In the genomic region with DNA sequence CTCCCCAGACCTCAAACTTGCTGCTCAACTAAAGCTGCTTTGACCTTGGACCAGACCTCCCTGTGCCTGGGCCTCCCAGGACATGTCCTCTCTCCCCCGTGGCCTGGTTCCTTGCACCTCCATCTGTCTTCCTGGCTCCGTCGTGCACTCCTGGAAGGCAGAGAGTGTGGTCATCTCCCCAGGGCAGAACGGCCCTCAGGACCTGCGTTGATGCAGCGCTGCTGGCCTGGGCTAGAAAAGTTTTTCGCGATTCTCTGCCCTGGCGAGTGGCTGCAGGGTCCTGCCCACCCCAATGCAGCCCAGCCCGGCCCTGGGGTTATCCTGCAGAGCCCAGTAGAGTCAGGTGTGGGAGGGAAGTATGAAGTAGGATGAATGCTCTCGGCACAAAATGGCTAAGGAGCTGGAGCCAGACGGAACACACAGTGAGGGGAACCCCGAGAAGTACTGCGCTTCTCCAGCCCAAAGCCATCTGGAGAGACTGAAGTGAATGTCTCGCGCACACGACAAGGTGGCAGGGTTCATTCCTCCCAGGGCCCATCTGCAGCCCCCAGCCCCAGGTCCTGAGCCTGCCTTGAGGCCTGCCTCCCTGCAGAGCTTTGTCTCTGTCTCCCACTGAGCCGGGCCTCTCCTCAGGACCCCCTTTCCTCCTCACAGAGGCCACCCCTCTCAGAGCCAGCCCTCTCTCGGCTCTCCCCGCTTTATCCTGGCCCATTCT, we compare ENCODE assay signal across 14 cellular contexts. TPM values are rescaled to one million over a fixed set of nuclear protein-coding genes. Genes with fewer than 3 reads are reported as not detected.
A peak's percentile ranks its signal among the peaks of the same experiment; 100 is the strongest.
DNase-seq lines count a peak whose midpoint lies in the region; ATAC-seq, FAIRE-seq and TF ChIP-seq lines count a peak whose summit lies in the region.
"Had no signal": no experiment of that assay in that cellular context is flagged by ENCODE, and none has a peak within 500 bp of the region (broad histone marks: within the 10 kb centered on the region; RNA-seq: fewer than 3 reads in every experiment).

No MANE protein-coding gene starts in this region.

- H3K9ac ChIP-seq in HepG2 (ENCODE audit: insufficient read depth, low read depth, low read length) (no peak overlapping the region), skeletal muscle tissue (ENCODE audit: low read depth in 1 of 3, low read length in 3 of 3) (peak overlapping the region; percentile 8 to 69 (median 55)), mesendoderm (ENCODE audit: low read length) (no peak overlapping the region)

- DNase-seq in cardiac septum (ENCODE audit: low spot score) (peak; percentile 62), Right ventricle myocardium superior (no peak), HepG2 (ENCODE audit: low spot score) (no peak), amniotic stem cell (lab: John Stamatoyannopoulos, UW) (no peak), brain microvascular endothelial cell (no peak), mesendoderm (no peak)
- DNase-seq: activated CD4-positive, alpha-beta T cell treated with anti-CD3 and anti-CD28 coated beads, Interleukin-2, amount 50 U/mL, for 1 hour; activated T-cell treated with anti-CD3 and anti-CD28 coated beads, Interleukin-2, amount 50 U/mL, for 4 hours; CD8-positive, alpha-beta T cell; NK-92 treated with Interleukin-12 subunit alpha and Interleukin-12 subunit beta, amount 100 ng/mL, for 24 hours; stimulated activated CD4-positive, alpha-beta T cell treated with anti-CD3 and anti-CD28 coated beads, Interleukin-15, amount 100 ng/mL, for 24 hours had no signal

- no peak for TF ChIP-seq POLR2A in HepG2 (IDR thresholded peaks at IDR 0.05; ENCODE audit: insufficient read depth in 1 of 2, low read depth in 2 of 2, low read length in 2 of 2)

- H3K9me3 ChIP-seq in HepG2 (ENCODE audit: low read length) (no peaks in the 10 kb centered on the region), skeletal muscle tissue (ENCODE audit: control insufficient read depth in 3 of 3, low read length in 3 of 3) (no peaks in the 10 kb centered on the region)

- H3K4me3 ChIP-seq in HepG2 (replicated peaks in 1 of 3; ENCODE audit: insufficient read depth in 1 of 3, low read depth in 2 of 3, low read length in 3 of 3) (no peak overlapping the region), skeletal muscle tissue (ENCODE audit: low read length in 3 of 3) (no peak overlapping the region), brain microvascular endothelial cell (ENCODE audit: low read depth, low read length) (no peak overlapping the region), mesendoderm (ENCODE audit: low read length) (no peak overlapping the region)

- H4K8ac ChIP-seq in mesendoderm (ENCODE audit: low read depth, low read length) = no peak overlapping the region

- H2BK120ac ChIP-seq in mesendoderm (ENCODE audit: low read depth, low read length) = no peak overlapping the region

- no peak overlapping the region for H2BK15ac ChIP-seq in mesendoderm (replicated peaks; ENCODE audit: low read depth)

- H2AFZ ChIP-seq in HepG2 (ENCODE audit: low read length) = no peak overlapping the region

- FAIRE-seq in HepG2 (lab: Jason Lieb, UNC) = peak; percentile 50
- FAIRE-seq: GM18507 had no signal

- WGBS in HepG2 (ENCODE audit: low lambda C conversion rate) = 71% methylated on average over 20 of the region's 20 CpGs
- no CpG with 5 or more reads among the region's 20 CpGs for WGBS in mesendoderm (ENCODE audit: extremely low coverage, insufficient coverage, low lambda C conversion rate)

- H3K4me2 ChIP-seq in HepG2 (ENCODE audit: low read depth, low read length) (peak overlapping the region; percentile 23; the same call in 1 of the 2 replicates), mesendoderm (ENCODE audit: low read length) (no peak overlapping the region)

- POLR2A ChIA-PET in HepG2 (lab: Yijun Ruan, JAX) = interaction anchor here (1.5 to 2.0 kb wide), 2 partner anchors 11 to 23 kb away, joined by 3 to 9 read pairs; no protein-coding TSS in a partner anchor

- in situ Hi-C loops in HepG2 (cut with HindIII; ENCODE audit: extremely low pct_ligation_motif_present, low pct_unique_long_range_greater_than_20kb) (no loop called here), brain microvascular endothelial cell (cut with HindIII; ENCODE audit: low pct_ligation_motif_present, low sequenced_read_pairs) (no loop called here)

- TF ChIP-seq EP300 in HepG2 (IDR thresholded peaks at IDR 0.05; ENCODE audit: low read depth in 2 of 2, low read length in 2 of 2) (no peak), HepG2 (CRISPR knock-in tag; IDR thresholded peaks at IDR 0.05; ENCODE audit: borderline replicate concordance) (no peak)

- H3K4me1 ChIP-seq in HepG2 (ENCODE audit: insufficient read depth, low read length) (peaks cover 69% of the 10 kb centered on the region), skeletal muscle tissue (ENCODE audit: control insufficient read depth in 3 of 3, insufficient read depth in 3 of 3, low read length in 3 of 3) (peaks cover 63 to 71% (median 67%) of the 10 kb centered on the region in 3 donors), mesendoderm (ENCODE audit: control insufficient read depth, low read depth, low read length) (no peaks in the 10 kb centered on the region)

- no peak for TF ChIP-seq RAD21 in HepG2 (CRISPR knock-in tag; IDR thresholded peaks at IDR 0.05)

- no peak overlapping the region for H2AK5ac ChIP-seq in mesendoderm (ENCODE audit: low read length)

- no peak overlapping the region for H3K4ac ChIP-seq in mesendoderm (ENCODE audit: low read depth, low read length)

- H3K36me3 ChIP-seq in HepG2 (replicated peaks in 1 of 2; ENCODE audit: control insufficient read depth in 1 of 2, insufficient read depth in 2 of 2, low read length in 2 of 2) (no peaks in the 10 kb centered on the region), skeletal muscle tissue (ENCODE audit: control insufficient read depth in 3 of 3, insufficient read depth in 3 of 3, low read length in 3 of 3) (peaks cover 0 to 4% (median under 1%) of the 10 kb centered on the region in 3 donors), brain microvascular endothelial cell (replicated peaks) (no peaks in the 10 kb centered on the region), mesendoderm (ENCODE audit: control insufficient read depth, insufficient read depth, low read length) (no peaks in the 10 kb centered on the region)

- intact Hi-C loops in cardiac septum (cut with DNase I) (no loop called here), Right ventricle myocardium superior (cut with DNase I) (loop anchor here (5.0 kb wide), 1 partner anchor 43 kb away; the partner anchor contains the start of gene ATOH8), HepG2 (cut with micrococcal nuclease; ENCODE audit: unreplicated experiment) (no loop called here)

- H4K5ac ChIP-seq in mesendoderm (ENCODE audit: low read length) = no peak overlapping the region

- no TSS peak for BruUV-seq in HepG2 (replicated peaks; lab: Mats Ljungman, UMichigan)

- no peaks in the 10 kb centered on the region for H3K79me2 ChIP-seq in HepG2 (ENCODE audit: insufficient read depth, low read length)
- H3K79me2 ChIP-seq in mesendoderm (ENCODE audit: control insufficient read depth, insufficient read depth, low read length) = no peaks in the 10 kb centered on the region

- no peak overlapping the region for H3K23ac ChIP-seq in mesendoderm (ENCODE audit: low read length)

- CTCF ChIA-PET in HepG2 (lab: Yijun Ruan, JAX; ENCODE audit: low intra/inter-chr PET ratio, low total read pairs) = interaction anchor here (0.8 kb wide), 1 partner anchor 46 kb away, joined by 3 read pairs; no protein-coding TSS in a partner anchor

- ATAC-seq in Right ventricle myocardium superior (ENCODE audit: poor library complexity) (no peak), HepG2 (peak; percentile 29), GM18502 (IDR thresholded peaks at IDR 0.05; ENCODE audit: poor library complexity, unreplicated experiment) (no peak)
- ATAC-seq: activated T-cell treated with anti-CD3 and anti-CD28 coated beads, Interleukin-2, amount 50 U/mL, for 4 hours; CD8-positive, alpha-beta T cell had no signal

- H3K18ac ChIP-seq in mesendoderm (ENCODE audit: low read length) = no peak overlapping the region

- no peak overlapping the region for H3K56ac ChIP-seq in mesendoderm (ENCODE audit: low read length)

- H3K27ac ChIP-seq in HepG2 (ENCODE audit: extremely low read length, insufficient read depth, low read length) (no peak overlapping the region), skeletal muscle tissue (ENCODE audit: low read depth, low read length) (peak overlapping the region; percentile 8), brain microvascular endothelial cell (no peak overlapping the region), mesendoderm (ENCODE audit: low read depth, low read length) (no peak overlapping the region)

- no peak overlapping the region for H2BK5ac ChIP-seq in mesendoderm (ENCODE audit: low read length)

- H4K20me1 ChIP-seq in HepG2 (ENCODE audit: insufficient read depth, low read length) = no peaks in the 10 kb centered on the region

- H3K79me1 ChIP-seq in mesendoderm (ENCODE audit: low read length) = no peaks in the 10 kb centered on the region

- no peaks in the 10 kb centered on the region; a peak in 1 of 5 replicates for H3K27me3 ChIP-seq in HepG2 (ENCODE audit: control insufficient read depth in 1 of 2, insufficient read depth in 2 of 2, low read length in 2 of 2)
- H3K27me3 ChIP-seq in skeletal muscle tissue (ENCODE audit: control insufficient read depth in 3 of 3, insufficient read depth in 3 of 3, low read length in 3 of 3) = peaks cover 0 to 4% (median 0%) of the 10 kb centered on the region in 3 donors
- H3K27me3 ChIP-seq in brain microvascular endothelial cell (replicated peaks) = no peaks in the 10 kb centered on the region
- H3K27me3 ChIP-seq in mesendoderm (ENCODE audit: insufficient read depth, low read length, poor library complexity) = no peaks in the 10 kb centered on the region

- TF ChIP-seq CTCF in HepG2 (CRISPR knock-in tag; IDR thresholded peaks at IDR 0.05) (no peak), brain microvascular endothelial cell (IDR thresholded peaks at IDR 0.05; ENCODE audit: low read depth, low read length, missing control alignments) (no peak)

RNA-seq across cellular contexts. Expression of gene ATOH8, which starts 41.7 kb away (rescaled TPM):
- total RNA-seq in cardiac septum (21.0 TPM), Right ventricle myocardium superior (25.8 TPM), HepG2 (2016; rRNA removed; fragmentation: Illumina TruSeq; extraction: Trizol) (0.11 and 0.13 TPM in 2 replicates), skeletal muscle tissue (8.4 TPM)
- 0.10 TPM in 1 of 2 replicates, not detected in the other for total RNA-seq in HepG2 (2016; cell fraction: cytosol; rRNA removed; fragmentation: Illumina TruSeq; extraction: Trizol; ENCODE audit: low read depth)
- total RNA-seq in HepG2 (2016; cell fraction: insoluble cytoplasmic fraction; rRNA removed; fragmentation: Illumina TruSeq; extraction: Trizol) = 0.13 and 0.21 TPM in 2 replicates
- 0.12 and 0.21 TPM in 2 replicates for total RNA-seq in HepG2 (2016; cell fraction: membrane; rRNA removed; fragmentation: Illumina TruSeq; extraction: Trizol)
- total RNA-seq in HepG2 (2016; cell fraction: nucleus; rRNA removed; fragmentation: Illumina TruSeq; extraction: Trizol) = 0.34 and 0.38 TPM in 2 replicates
- 0.22 and 0.61 TPM in 2 replicates for polyA plus RNA-seq in HepG2 (2011; rRNA removed)
- polyA plus RNA-seq in HepG2 (2011; cell fraction: cytosol; rRNA removed) = 0.23 and 0.62 TPM in 2 replicates
- 0.55 and 0.88 TPM in 2 replicates for polyA plus RNA-seq in HepG2 (2011; cell fraction: nucleus; rRNA removed)
- 0.13 TPM in 1 of 2 replicates, not detected in the other for polyA plus RNA-seq in HepG2 (2012)
- not detected in 2 replicates for polyA plus RNA-seq in HepG2 (2016; cell fraction: cytosol; fragmentation: Illumina TruSeq; extraction: Trizol; ENCODE audit: low read depth)
- polyA plus RNA-seq in HepG2 (2016; cell fraction: insoluble cytoplasmic fraction; fragmentation: Illumina TruSeq; extraction: Trizol; ENCODE audit: low read depth) = 0.11 and 0.14 TPM in 2 replicates
- polyA plus RNA-seq in HepG2 (2016; cell fraction: membrane; fragmentation: Illumina TruSeq; extraction: Trizol; ENCODE audit: low read depth) = 0.13 TPM in 1 of 2 replicates, not detected in the other
- polyA plus RNA-seq in HepG2 (2016; cell fraction: nucleus; fragmentation: Illumina TruSeq; extraction: Trizol; ENCODE audit: insufficient read depth, low read depth) = 0.15 and 0.25 TPM in 2 replicates
- polyA minus RNA-seq in HepG2 (2011; rRNA and poly(A)+ RNA removed; ENCODE audit: low replicate concordance) = 1.6 and 10.7 TPM in 2 replicates
- 0.44 TPM in 1 of 2 replicates, not detected in the other for polyA minus RNA-seq in HepG2 (2011; cell fraction: cytosol; rRNA and poly(A)+ RNA removed)
- polyA minus RNA-seq in HepG2 (2011; cell fraction: nucleus; rRNA and poly(A)+ RNA removed) = 0.62 and 1.4 TPM in 2 replicates
- 0.37 TPM for polyA plus RNA-seq in mesendoderm (2013, experiment 1 of 2)
- polyA plus RNA-seq in mesendoderm (2013, experiment 2 of 2) = 0.39 TPM
- total RNA-seq: activated T-cell treated with anti-CD3 and anti-CD28 coated beads, Interleukin-2, amount 50 U/mL, for 4 hours had no signal

Comparison
In these comparisons a context has a peak if more than half of its experiments do, and no peak if none do; other contexts are left out.
1. H3K9ac ChIP-seq: peak in skeletal muscle tissue (3 of 3); none in HepG2 (single experiment) and mesendoderm (single experiment).